ENCODE assay signal across 1 cellular context in the genomic region with DNA sequence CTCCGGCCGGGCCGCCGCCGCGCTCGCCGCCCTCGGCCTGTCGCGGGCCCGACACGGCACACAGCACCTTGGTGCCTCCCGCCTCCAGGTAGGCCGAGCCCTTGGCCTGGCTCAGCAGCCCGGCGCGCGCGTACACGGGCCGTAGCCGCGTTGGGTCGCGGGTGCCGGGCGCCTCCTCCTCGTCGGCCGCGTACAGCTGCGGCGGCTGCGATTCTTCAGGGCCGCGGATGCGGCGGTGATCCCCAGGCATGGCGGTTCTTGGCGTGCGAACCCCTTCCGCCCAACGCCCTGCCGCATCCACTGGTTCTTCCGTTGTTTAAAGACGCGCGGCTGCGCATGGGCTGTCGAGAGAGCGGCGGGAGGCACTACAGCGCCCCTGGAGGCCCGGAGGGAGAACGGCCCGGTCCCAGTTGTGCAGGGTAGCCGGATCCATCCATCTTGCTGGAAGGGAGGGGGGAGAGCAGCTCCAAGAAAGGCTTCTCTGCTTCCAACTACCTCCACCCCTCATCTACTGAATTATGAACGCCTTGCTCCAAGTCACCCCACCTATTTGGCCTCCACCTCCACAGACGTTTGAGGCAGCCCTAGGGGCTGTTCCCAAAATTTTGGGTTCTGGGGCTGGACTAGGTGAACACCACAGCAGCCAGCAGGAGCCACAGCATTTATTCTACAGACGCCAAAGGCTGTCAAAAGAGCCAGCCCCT.
TF ChIP-seq lines count a peak whose summit lies in the region.

TSS of gene EXOSC6 (minus strand) at position 290 of the 704 bp plus-strand sequence. CDS start at position 250, 40 bp downstream.

TF ChIP-seq in HepG2, 621 proteins besides CTCF, POLR2A, EP300 and RAD21 (continued from another document and continues in another):
- TF ChIP-seq, protein P1, sequence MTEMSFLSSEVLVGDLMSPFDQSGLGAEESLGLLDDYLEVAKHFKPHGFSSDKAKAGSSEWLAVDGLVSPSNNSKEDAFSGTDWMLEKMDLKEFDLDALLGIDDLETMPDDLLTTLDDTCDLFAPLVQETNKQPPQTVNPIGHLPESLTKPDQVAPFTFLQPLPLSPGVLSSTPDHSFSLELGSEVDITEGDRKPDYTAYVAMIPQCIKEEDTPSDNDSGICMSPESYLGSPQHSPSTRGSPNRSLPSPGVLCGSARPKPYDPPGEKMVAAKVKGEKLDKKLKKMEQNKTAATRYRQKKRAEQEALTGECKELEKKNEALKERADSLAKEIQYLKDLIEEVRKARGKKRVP (CRISPR knock-in tag; IDR thresholded peaks at IDR 0.05): peak in 1 of 2 experiments; percentile 92; a peak in 2 of 4 replicates
- peak; percentile 98 for TF ChIP-seq ZNF580 (CRISPR knock-in tag; IDR thresholded peaks at IDR 0.05; ENCODE audit: borderline replicate concordance, low read depth)
- peak; percentile 94 for TF ChIP-seq ZNF205 (CRISPR knock-in tag; IDR thresholded peaks at IDR 0.05)
- peak; percentile 66; the same call in 1 of the 2 replicates for TF ChIP-seq ZNF232 (CRISPR knock-in tag; IDR thresholded peaks at IDR 0.05; ENCODE audit: borderline replicate concordance)
- TF ChIP-seq ZFYVE20 (CRISPR knock-in tag; IDR thresholded peaks at IDR 0.05; ENCODE audit: borderline replicate concordance, low read depth): peak; percentile 98
- TF ChIP-seq ZSCAN25 (CRISPR knock-in tag; IDR thresholded peaks at IDR 0.05): peak; percentile 71
- TF ChIP-seq E2F2 (CRISPR knock-in tag; IDR thresholded peaks at IDR 0.05; ENCODE audit: borderline replicate concordance): peak; percentile 52; the same call in 1 of the 2 replicates
- peak; percentile 93; the same call in 1 of the 2 replicates for TF ChIP-seq ZNF747 (CRISPR knock-in tag; IDR thresholded peaks at IDR 0.05; ENCODE audit: borderline replicate concordance)
- peak; percentile 70 for TF ChIP-seq RNF2 (conservative IDR thresholded peaks at IDR 0.05; ENCODE audit: low read depth)
- TF ChIP-seq GABPB1 (CRISPR knock-in tag; IDR thresholded peaks at IDR 0.05): peak; percentile 94
- TF ChIP-seq, protein P2, sequence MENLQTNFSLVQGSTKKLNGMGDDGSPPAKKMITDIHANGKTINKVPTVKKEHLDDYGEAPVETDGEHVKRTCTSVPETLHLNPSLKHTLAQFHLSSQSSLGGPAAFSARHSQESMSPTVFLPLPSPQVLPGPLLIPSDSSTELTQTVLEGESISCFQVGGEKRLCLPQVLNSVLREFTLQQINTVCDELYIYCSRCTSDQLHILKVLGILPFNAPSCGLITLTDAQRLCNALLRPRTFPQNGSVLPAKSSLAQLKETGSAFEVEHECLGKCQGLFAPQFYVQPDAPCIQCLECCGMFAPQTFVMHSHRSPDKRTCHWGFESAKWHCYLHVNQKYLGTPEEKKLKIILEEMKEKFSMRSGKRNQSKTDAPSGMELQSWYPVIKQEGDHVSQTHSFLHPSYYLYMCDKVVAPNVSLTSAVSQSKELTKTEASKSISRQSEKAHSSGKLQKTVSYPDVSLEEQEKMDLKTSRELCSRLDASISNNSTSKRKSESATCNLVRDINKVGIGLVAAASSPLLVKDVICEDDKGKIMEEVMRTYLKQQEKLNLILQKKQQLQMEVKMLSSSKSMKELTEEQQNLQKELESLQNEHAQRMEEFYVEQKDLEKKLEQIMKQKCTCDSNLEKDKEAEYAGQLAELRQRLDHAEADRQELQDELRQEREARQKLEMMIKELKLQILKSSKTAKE (CRISPR knock-in tag; IDR thresholded peaks at IDR 0.05; ENCODE audit: borderline replicate concordance): peak; percentile 81
- TF ChIP-seq FLYWCH1 (CRISPR knock-in tag; IDR thresholded peaks at IDR 0.05): no peak
- peak; percentile 95 for TF ChIP-seq HNF1B (CRISPR knock-in tag; IDR thresholded peaks at IDR 0.05)
- no peak for TF ChIP-seq EZH2 (conservative IDR thresholded peaks at IDR 0.05; ENCODE audit: low read depth, low read length)
- TF ChIP-seq, protein P3, sequence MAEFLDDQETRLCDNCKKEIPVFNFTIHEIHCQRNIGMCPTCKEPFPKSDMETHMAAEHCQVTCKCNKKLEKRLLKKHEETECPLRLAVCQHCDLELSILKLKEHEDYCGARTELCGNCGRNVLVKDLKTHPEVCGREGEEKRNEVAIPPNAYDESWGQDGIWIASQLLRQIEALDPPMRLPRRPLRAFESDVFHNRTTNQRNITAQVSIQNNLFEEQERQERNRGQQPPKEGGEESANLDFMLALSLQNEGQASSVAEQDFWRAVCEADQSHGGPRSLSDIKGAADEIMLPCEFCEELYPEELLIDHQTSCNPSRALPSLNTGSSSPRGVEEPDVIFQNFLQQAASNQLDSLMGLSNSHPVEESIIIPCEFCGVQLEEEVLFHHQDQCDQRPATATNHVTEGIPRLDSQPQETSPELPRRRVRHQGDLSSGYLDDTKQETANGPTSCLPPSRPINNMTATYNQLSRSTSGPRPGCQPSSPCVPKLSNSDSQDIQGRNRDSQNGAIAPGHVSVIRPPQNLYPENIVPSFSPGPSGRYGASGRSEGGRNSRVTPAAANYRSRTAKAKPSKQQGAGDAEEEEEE (CRISPR knock-in tag; IDR thresholded peaks at IDR 0.05; ENCODE audit: borderline replicate concordance): no peak; the same call in 1 of the 2 replicates
- peak; percentile 96 for TF ChIP-seq PHF5A (CRISPR knock-in tag; IDR thresholded peaks at IDR 0.05; ENCODE audit: low read depth, unreplicated experiment)
- peak; percentile 84; the same call in 1 of the 2 replicates for TF ChIP-seq ZNF737 (CRISPR knock-in tag; IDR thresholded peaks at IDR 0.05; ENCODE audit: borderline replicate concordance)
- TF ChIP-seq ZNF766 (CRISPR knock-in tag; IDR thresholded peaks at IDR 0.05; ENCODE audit: borderline replicate concordance): no peak; the same call in 1 of the 2 replicates
- peak; percentile 79; the same call in 1 of the 2 replicates for TF ChIP-seq ZNF710 (CRISPR knock-in tag; IDR thresholded peaks at IDR 0.05; ENCODE audit: borderline replicate concordance)
- TF ChIP-seq POGZ (CRISPR knock-in tag; IDR thresholded peaks at IDR 0.05): peak; percentile 100
- TF ChIP-seq JUNB (CRISPR knock-in tag; IDR thresholded peaks at IDR 0.05; ENCODE audit: borderline replicate concordance): peak; percentile 87; the same call in 1 of the 2 replicates
- peak; percentile 97 for TF ChIP-seq HOXA9 (CRISPR knock-in tag; IDR thresholded peaks at IDR 0.05; ENCODE audit: borderline replicate concordance)
- TF ChIP-seq, protein P4, sequence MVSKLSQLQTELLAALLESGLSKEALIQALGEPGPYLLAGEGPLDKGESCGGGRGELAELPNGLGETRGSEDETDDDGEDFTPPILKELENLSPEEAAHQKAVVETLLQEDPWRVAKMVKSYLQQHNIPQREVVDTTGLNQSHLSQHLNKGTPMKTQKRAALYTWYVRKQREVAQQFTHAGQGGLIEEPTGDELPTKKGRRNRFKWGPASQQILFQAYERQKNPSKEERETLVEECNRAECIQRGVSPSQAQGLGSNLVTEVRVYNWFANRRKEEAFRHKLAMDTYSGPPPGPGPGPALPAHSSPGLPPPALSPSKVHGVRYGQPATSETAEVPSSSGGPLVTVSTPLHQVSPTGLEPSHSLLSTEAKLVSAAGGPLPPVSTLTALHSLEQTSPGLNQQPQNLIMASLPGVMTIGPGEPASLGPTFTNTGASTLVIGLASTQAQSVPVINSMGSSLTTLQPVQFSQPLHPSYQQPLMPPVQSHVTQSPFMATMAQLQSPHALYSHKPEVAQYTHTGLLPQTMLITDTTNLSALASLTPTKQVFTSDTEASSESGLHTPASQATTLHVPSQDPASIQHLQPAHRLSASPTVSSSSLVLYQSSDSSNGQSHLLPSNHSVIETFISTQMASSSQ (IDR thresholded peaks at IDR 0.05; ENCODE audit: low read depth): no peak
- TF ChIP-seq, protein P4 (CRISPR knock-in tag; IDR thresholded peaks at IDR 0.05; ENCODE audit: borderline replicate concordance): peak; percentile 84; the same call in 1 of the 2 replicates
- TF ChIP-seq TP53 (CRISPR knock-in tag; conservative IDR thresholded peaks at IDR 0.05): no peak; the same call in 1 of the 2 replicates
- TF ChIP-seq, protein P5, sequence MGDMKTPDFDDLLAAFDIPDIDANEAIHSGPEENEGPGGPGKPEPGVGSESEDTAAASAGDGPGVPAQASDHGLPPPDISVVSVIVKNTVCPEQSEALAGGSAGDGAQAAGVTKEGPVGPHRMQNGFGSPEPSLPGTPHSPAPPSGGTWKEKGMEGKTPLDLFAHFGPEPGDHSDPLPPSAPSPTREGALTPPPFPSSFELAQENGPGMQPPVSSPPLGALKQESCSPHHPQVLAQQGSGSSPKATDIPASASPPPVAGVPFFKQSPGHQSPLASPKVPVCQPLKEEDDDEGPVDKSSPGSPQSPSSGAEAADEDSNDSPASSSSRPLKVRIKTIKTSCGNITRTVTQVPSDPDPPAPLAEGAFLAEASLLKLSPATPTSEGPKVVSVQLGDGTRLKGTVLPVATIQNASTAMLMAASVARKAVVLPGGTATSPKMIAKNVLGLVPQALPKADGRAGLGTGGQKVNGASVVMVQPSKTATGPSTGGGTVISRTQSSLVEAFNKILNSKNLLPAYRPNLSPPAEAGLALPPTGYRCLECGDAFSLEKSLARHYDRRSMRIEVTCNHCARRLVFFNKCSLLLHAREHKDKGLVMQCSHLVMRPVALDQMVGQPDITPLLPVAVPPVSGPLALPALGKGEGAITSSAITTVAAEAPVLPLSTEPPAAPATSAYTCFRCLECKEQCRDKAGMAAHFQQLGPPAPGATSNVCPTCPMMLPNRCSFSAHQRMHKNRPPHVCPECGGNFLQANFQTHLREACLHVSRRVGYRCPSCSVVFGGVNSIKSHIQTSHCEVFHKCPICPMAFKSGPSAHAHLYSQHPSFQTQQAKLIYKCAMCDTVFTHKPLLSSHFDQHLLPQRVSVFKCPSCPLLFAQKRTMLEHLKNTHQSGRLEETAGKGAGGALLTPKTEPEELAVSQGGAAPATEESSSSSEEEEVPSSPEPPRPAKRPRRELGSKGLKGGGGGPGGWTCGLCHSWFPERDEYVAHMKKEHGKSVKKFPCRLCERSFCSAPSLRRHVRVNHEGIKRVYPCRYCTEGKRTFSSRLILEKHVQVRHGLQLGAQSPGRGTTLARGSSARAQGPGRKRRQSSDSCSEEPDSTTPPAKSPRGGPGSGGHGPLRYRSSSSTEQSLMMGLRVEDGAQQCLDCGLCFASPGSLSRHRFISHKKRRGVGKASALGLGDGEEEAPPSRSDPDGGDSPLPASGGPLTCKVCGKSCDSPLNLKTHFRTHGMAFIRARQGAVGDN (CRISPR knock-in tag; IDR thresholded peaks at IDR 0.05): peak; percentile 86
- TF ChIP-seq ETS1 (CRISPR knock-in tag; IDR thresholded peaks at IDR 0.05): no peak
- peak; percentile 86 for TF ChIP-seq ZNF343 (CRISPR knock-in tag; IDR thresholded peaks at IDR 0.05)
- TF ChIP-seq ATRX (CRISPR knock-in tag; IDR thresholded peaks at IDR 0.05; ENCODE audit: borderline replicate concordance): no peak
- TF ChIP-seq GPN1 (CRISPR knock-in tag; IDR thresholded peaks at IDR 0.05; ENCODE audit: borderline replicate concordance): 0 out of 2 replicates have a peak, but pooled peaks have one; percentile 81
- peak; percentile 81 for TF ChIP-seq ZSCAN29 (CRISPR knock-in tag; conservative IDR thresholded peaks at IDR 0.05)
- TF ChIP-seq KLF16 (CRISPR knock-in tag; IDR thresholded peaks at IDR 0.05): peak in 1 of 2 experiments; percentile 93; a peak in 2 of 4 replicates
